In the genomic region with DNA sequence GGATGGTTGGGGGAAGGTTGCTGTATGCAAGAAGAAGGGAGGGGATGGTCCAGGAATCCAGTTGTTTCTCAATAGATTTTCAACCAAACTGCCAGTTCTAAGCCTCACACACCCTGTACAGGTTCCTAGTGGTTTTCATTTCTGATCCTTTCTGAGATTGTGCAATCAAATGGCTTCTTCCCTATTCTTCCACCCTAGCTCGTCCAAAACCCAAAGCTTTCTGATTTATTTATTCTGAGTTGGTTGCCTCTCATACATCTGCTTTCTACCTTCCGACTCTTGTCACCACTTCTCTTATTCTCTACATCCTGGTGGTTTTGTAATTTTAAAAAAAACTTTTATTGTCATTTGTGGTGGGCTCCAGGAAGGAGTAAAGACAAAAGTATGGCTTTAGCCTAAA, we compare ENCODE assay signal across 21 cellular contexts. TPM values are rescaled to one million over a fixed set of nuclear protein-coding genes. Genes with fewer than 3 reads are reported as not detected.
"Had no signal": no experiment of that assay in that cellular context is flagged by ENCODE, and none has a peak within 500 bp of the region (broad histone marks: within the 10 kb centered on the region; RNA-seq: fewer than 3 reads in every experiment).

No MANE protein-coding gene starts in this region.

- H3K27me3 ChIP-seq: upper lobe of right lung had no signal

- H3K4me1 ChIP-seq: lower lobe of right lung, parathyroid adenoma, upper lobe of right lung had no signal

- ATAC-seq: lower lobe of right lung; natural killer cell treated with Interleukin-12 subunit alpha and Interleukin-12 subunit beta and Interleukin-15 and Interleukin-18, amount 100 ng/mL, for 72 hours; sciatic nerve; stimulated activated effector memory CD8-positive, alpha-beta T cell treated with anti-CD3 and anti-CD28 coated beads, Interleukin-12 subunit alpha, Interleukin-12 subunit beta, amount 100 ng/mL, for 72 hours; upper lobe of right lung had no signal

- H3K27ac ChIP-seq: lower lobe of right lung, neutrophil, parathyroid adenoma, thoracic aorta, upper lobe of right lung had no signal

- FAIRE-seq: bronchial epithelial cell, endometrium had no signal

- H3K4me3 ChIP-seq: lower lobe of right lung, smooth muscle cell, thoracic aorta, upper lobe of right lung had no signal

- H3K9me3 ChIP-seq: neutrophil, thoracic aorta, upper lobe of right lung had no signal

- H3K9ac ChIP-seq: parathyroid adenoma had no signal

- H3K79me2 ChIP-seq: parathyroid adenoma had no signal

- H3K36me3 ChIP-seq: lower lobe of right lung, neutrophil, thoracic aorta, upper lobe of right lung had no signal

- H3K4me2 ChIP-seq: smooth muscle cell had no signal

- DNase-seq: activated CD4-positive, alpha-beta T cell treated with anti-CD3 and anti-CD28 coated beads, Interleukin-2, amount 50 U/mL, for 4 hours; cerebellar nuclear complex; cortex of kidney; erythroblast; foreskin melanocyte; glutamatergic neuron; hypothalamus; islet precursor cell; lower lobe of right lung; stimulated activated CD4-positive, alpha-beta T cell treated with anti-CD3 and anti-CD28 coated beads, Interleukin-4, amount 100 ng/mL, for 1 hour; upper lobe of right lung had no signal

- H2AFZ ChIP-seq: parathyroid adenoma had no signal

RNA-seq across cellular contexts. Expression of a gene that starts 12.6 kb away (rescaled TPM):
- total RNA-seq: activated CD8-positive, alpha-beta memory T cell treated with anti-CD3 and anti-CD28 coated beads for 36 hours; bronchial epithelial cell; lower lobe of right lung; natural killer cell treated with Interleukin-12 subunit alpha and Interleukin-12 subunit beta and Interleukin-15 and Interleukin-18, amount 100 ng/mL, for 72 hours; sciatic nerve; smooth muscle cell; thoracic aorta; upper lobe of right lung had no signal
- polyA plus RNA-seq: smooth muscle cell had no signal

RNA-seq across cellular contexts. Expression of a gene that starts 22.6 kb away (rescaled TPM):
- total RNA-seq: activated CD8-positive, alpha-beta memory T cell treated with anti-CD3 and anti-CD28 coated beads for 36 hours; bronchial epithelial cell; lower lobe of right lung; natural killer cell treated with Interleukin-12 subunit alpha and Interleukin-12 subunit beta and Interleukin-15 and Interleukin-18, amount 100 ng/mL, for 72 hours; sciatic nerve; smooth muscle cell; thoracic aorta; upper lobe of right lung had no signal
- polyA plus RNA-seq: smooth muscle cell had no signal

RNA-seq across cellular contexts. Expression of a gene that starts 43.1 kb away (rescaled TPM):
- total RNA-seq: activated CD8-positive, alpha-beta memory T cell treated with anti-CD3 and anti-CD28 coated beads for 36 hours; bronchial epithelial cell; lower lobe of right lung; natural killer cell treated with Interleukin-12 subunit alpha and Interleukin-12 subunit beta and Interleukin-15 and Interleukin-18, amount 100 ng/mL, for 72 hours; sciatic nerve; smooth muscle cell; thoracic aorta; upper lobe of right lung had no signal
- polyA plus RNA-seq: smooth muscle cell had no signal

RNA-seq across cellular contexts. Expression of a gene that starts 55.0 kb away (rescaled TPM):
- total RNA-seq: activated CD8-positive, alpha-beta memory T cell treated with anti-CD3 and anti-CD28 coated beads for 36 hours; bronchial epithelial cell; lower lobe of right lung; natural killer cell treated with Interleukin-12 subunit alpha and Interleukin-12 subunit beta and Interleukin-15 and Interleukin-18, amount 100 ng/mL, for 72 hours; sciatic nerve; smooth muscle cell; thoracic aorta; upper lobe of right lung had no signal
- polyA plus RNA-seq: smooth muscle cell had no signal

RNA-seq across cellular contexts. Expression of a gene that starts 59.5 kb away (rescaled TPM):
- total RNA-seq: activated CD8-positive, alpha-beta memory T cell treated with anti-CD3 and anti-CD28 coated beads for 36 hours; bronchial epithelial cell; lower lobe of right lung; natural killer cell treated with Interleukin-12 subunit alpha and Interleukin-12 subunit beta and Interleukin-15 and Interleukin-18, amount 100 ng/mL, for 72 hours; sciatic nerve; smooth muscle cell; thoracic aorta; upper lobe of right lung had no signal
- polyA plus RNA-seq: smooth muscle cell had no signal
